ENCODE assay signal across 30 cellular contexts in the genomic region with DNA sequence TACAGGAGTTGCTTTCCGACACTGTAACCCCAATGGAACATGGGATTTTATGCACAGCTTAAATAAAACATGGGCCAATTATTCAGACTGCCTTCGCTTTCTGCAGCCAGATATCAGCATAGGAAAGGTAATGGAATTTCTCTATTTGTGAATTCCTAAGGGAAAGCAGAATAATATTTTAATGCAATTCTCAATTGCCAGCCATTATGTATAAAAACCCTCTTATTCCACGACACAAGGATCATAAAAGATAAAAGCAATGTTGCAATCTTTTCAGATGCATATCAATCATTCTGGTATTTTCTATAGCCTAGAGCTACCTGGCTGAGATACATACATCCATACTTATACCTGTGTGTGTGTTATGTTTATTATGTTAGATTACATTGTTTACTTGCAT. TPM values are rescaled to one million over a fixed set of nuclear protein-coding genes. Genes with fewer than 3 reads are reported as not detected.
"Had no signal": no experiment of that assay in that cellular context is flagged by ENCODE, and none has a peak within 500 bp of the region (broad histone marks: within the 10 kb centered on the region; RNA-seq: fewer than 3 reads in every experiment).

No MANE protein-coding gene starts in this region.

- H3K27ac ChIP-seq: adrenal gland, ascending aorta, body of pancreas, brain microvascular endothelial cell, breast epithelium, cardiac muscle cell had no signal

- DNase-seq: activated effector memory CD4-positive, alpha-beta T cell treated with anti-CD3 and anti-CD28 coated beads, Interleukin-2, amount 50 U/mL, for 16 hours; activated effector memory CD4-positive, alpha-beta T cell treated with Interleukin-2 at 50 U/mL for 16 hours; activated gamma-delta T cell; activated gamma-delta T cell treated with Interleukin-2 at 50 U/mL for 16 hours; activated naive CD4-positive, alpha-beta T cell; activated naive CD4-positive, alpha-beta T cell treated with anti-CD3 and anti-CD28 coated beads for 36 hours; activated naive CD4-positive, alpha-beta T cell treated with anti-CD3 and anti-CD28 coated beads, Interleukin-2, amount 10 ng/mL, durations not matched to agents 7 days and 5 days; activated naive CD4-positive, alpha-beta T cell treated with anti-CD3 and anti-CD28 coated beads, Interleukin-2, amount 50 U/mL, for 16 hours; activated naive CD4-positive, alpha-beta T cell treated with Interleukin-2 at 50 U/mL for 16 hours; activated naive CD8-positive, alpha-beta T cell treated with anti-CD3 and anti-CD28 coated beads for 36 hours; activated naive CD8-positive, alpha-beta T cell treated with anti-CD3 and anti-CD28 coated beads, Interleukin-2, amount 10 ng/mL, durations not matched to agents 7 days and 5 days; activated naive CD8-positive, alpha-beta T cell treated with anti-CD3 and anti-CD28 coated beads, Interleukin-2, amount 50 U/mL, for 24 hours; activated T-cell treated with anti-CD3 and anti-CD28 coated beads, Interleukin-2, amount 50 U/mL, for 1 hour; activated T-cell treated with anti-CD3 and anti-CD28 coated beads, Interleukin-2, amount 50 U/mL, for 24 hours; activated T-cell treated with anti-CD3 and anti-CD28 coated beads, Interleukin-2, amount 50 U/mL, for 4 hours; activated T-cell treated with anti-CD3 and anti-CD28 coated beads, Interleukin-2, amount 50 U/mL, for 48 hours; activated T-cell treated with anti-CD3 and anti-CD28 coated beads, Interleukin-2, amount 50 U/mL, for 72 hours; adrenal gland; amniotic stem cell; amygdala; anterior cingulate cortex; aorta; body of pancreas; brain microvascular endothelial cell; caudate nucleus; central memory CD4-positive, alpha-beta T cell; cerebellar nuclear complex had no signal

- H3K27me3 ChIP-seq: adrenal gland, ascending aorta, body of pancreas, brain microvascular endothelial cell, breast epithelium, cardiac muscle cell had no signal

- H3K36me3 ChIP-seq: adrenal gland, ascending aorta, brain microvascular endothelial cell, breast epithelium, cardiac muscle cell had no signal

- H3K4me3 ChIP-seq: adrenal gland, ascending aorta, body of pancreas, breast epithelium, cardiac muscle cell had no signal

- H3K9me3 ChIP-seq: adrenal gland, ascending aorta, body of pancreas, breast epithelium had no signal

RNA-seq across cellular contexts. Expression of gene PTH2R, which starts 31.2 kb away (rescaled TPM):
- polyA plus RNA-seq: aorta, cardiac muscle cell had no signal
